ENCODE assay signal across 8 cellular contexts in the genomic region with DNA sequence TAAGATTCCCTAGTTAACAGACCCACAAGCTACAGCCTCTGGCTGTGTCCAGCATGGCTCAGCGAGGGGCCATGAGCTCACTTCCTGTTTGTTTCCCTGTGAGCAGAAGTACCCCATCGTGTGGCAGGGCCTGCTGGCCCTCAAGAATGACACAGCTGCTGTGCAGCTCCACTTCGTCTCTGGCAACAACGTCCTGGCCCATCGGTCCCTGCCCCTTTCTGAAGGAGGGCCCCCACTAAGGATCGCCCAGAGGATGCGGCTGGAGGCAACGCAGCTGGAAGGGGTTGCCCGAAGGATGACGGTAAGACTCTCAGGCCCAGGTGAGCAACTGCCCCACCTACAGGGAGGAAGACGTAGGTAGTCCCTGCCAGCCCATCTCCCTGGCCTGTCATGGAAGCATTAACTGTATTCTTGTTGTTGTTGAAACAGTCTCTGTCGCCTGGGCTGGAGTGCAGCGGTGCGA. TPM values are rescaled to one million over a fixed set of nuclear protein-coding genes. Genes with fewer than 3 reads are reported as not detected.
A peak's percentile ranks its signal among the peaks of the same experiment; 100 is the strongest.
DNase-seq lines count a peak whose midpoint lies in the region; ATAC-seq and TF ChIP-seq lines count a peak whose summit lies in the region.

No MANE protein-coding gene starts in this region.

- H3K27ac ChIP-seq in DND-41 (ENCODE audit: low read length) (no peak overlapping the region), neural cell (ENCODE audit: low read length) (no peak overlapping the region)

- DNase-seq in DND-41 (no peak), MV-4-11 (lab: John Stamatoyannopoulos, UW) (peak; percentile 17), cardiac fibroblast (ENCODE audit: low read depth in 2 of 2) (peak; percentile 44 to 62), SKM-1 (lab: John Stamatoyannopoulos, UW; ENCODE audit: unreplicated experiment) (no peak), midbrain (lab: John Stamatoyannopoulos, UW) (no peak), BE2C (no peak)
- DNase-seq in effector CD8-positive, alpha-beta T cell (lab: John Stamatoyannopoulos, UW): no peak

- H3K4me1 ChIP-seq in DND-41 (ENCODE audit: insufficient read depth, low read length) (no peaks in the 10 kb centered on the region), BE2C (no peaks in the 10 kb centered on the region)

- H3K9ac ChIP-seq in DND-41 (ENCODE audit: low read depth, low read length) (no peak overlapping the region), neural cell (ENCODE audit: low read length) (no peak overlapping the region)

- H4K20me1 ChIP-seq in DND-41 (ENCODE audit: insufficient read depth, low read length) (peaks cover 76% of the 10 kb centered on the region), neural cell (ENCODE audit: insufficient read depth) (no peaks in the 10 kb centered on the region)

- no peak overlapping the region for H2AFZ ChIP-seq in DND-41 (ENCODE audit: low read depth, low read length)
- H2AFZ ChIP-seq in neural cell (ENCODE audit: low read depth, low read length): no peak overlapping the region

- H3F3A ChIP-seq in neural cell (ENCODE audit: insufficient read depth, low read length, poor library complexity, severe bottlenecking): no peaks in the 10 kb centered on the region

- no peaks in the 10 kb centered on the region for H3K9me2 ChIP-seq in neural cell (ENCODE audit: insufficient read depth, low read length)

- peak; percentile 19 for TF ChIP-seq CTCF in DND-41 (IDR thresholded peaks at IDR 0.05; ENCODE audit: borderline replicate concordance, extremely low read depth, low read length, poor library complexity, severe bottlenecking)
- TF ChIP-seq CTCF in cardiac fibroblast (IDR thresholded peaks at IDR 0.05; ENCODE audit: low read depth, low read length): peak; percentile 24
- TF ChIP-seq CTCF in neural cell (IDR thresholded peaks at IDR 0.05; ENCODE audit: poor library complexity, severe bottlenecking): no peak
- TF ChIP-seq CTCF in BE2C (IDR thresholded peaks at IDR 0.05; ENCODE audit: low read depth, low read length): no peak

- TF ChIP-seq EP300 in neural cell (conservative IDR thresholded peaks at IDR 0.05; ENCODE audit: poor library complexity, severe bottlenecking): no peak

- peaks cover 97% of the 10 kb centered on the region for H3K36me3 ChIP-seq in DND-41 (ENCODE audit: insufficient read depth, low read length)
- H3K36me3 ChIP-seq in neural cell (ENCODE audit: insufficient read depth, low read length): peaks cover 5% of the 10 kb centered on the region
- peaks cover 54% of the 10 kb centered on the region for H3K36me3 ChIP-seq in BE2C

- no peak for TF ChIP-seq RAD21 in neural cell (conservative IDR thresholded peaks at IDR 0.05)

- no peak overlapping the region for H3K4me3 ChIP-seq in DND-41 (ENCODE audit: low read depth in 1 of 2, low read length in 2 of 2)
- H3K4me3 ChIP-seq in cardiac fibroblast (replicated peaks in 1 of 2; ENCODE audit: low read depth in 2 of 2, low read length in 2 of 2): no peak overlapping the region
- no peak overlapping the region for H3K4me3 ChIP-seq in neural cell (ENCODE audit: low read length)
- no peak overlapping the region for H3K4me3 ChIP-seq in BE2C (ENCODE audit: low read depth, low read length)

- H3K4me2 ChIP-seq in DND-41 (ENCODE audit: insufficient read depth, low read length): no peak overlapping the region
- H3K4me2 ChIP-seq in neural cell (ENCODE audit: low read length): no peak overlapping the region

- H3K79me2 ChIP-seq in DND-41 (ENCODE audit: insufficient read depth, low read length) (no peaks in the 10 kb centered on the region), neural cell (replicated peaks; ENCODE audit: insufficient read depth, low read length) (no peaks in the 10 kb centered on the region)

- no peaks in the 10 kb centered on the region for H3K9me3 ChIP-seq in DND-41 (ENCODE audit: insufficient read depth, low read length, severe bottlenecking)
- H3K9me3 ChIP-seq in neural cell (ENCODE audit: low read length): no peaks in the 10 kb centered on the region
- H3K9me3 ChIP-seq in BE2C: no peaks in the 10 kb centered on the region

- no peak for ATAC-seq in DND-41 (ENCODE audit: insufficient read depth, low read depth)

- H3K27me3 ChIP-seq in DND-41 (ENCODE audit: insufficient read depth, low read length, poor library complexity) (no peaks in the 10 kb centered on the region), neural cell (ENCODE audit: insufficient read depth, low read depth, low read length) (no peaks in the 10 kb centered on the region), BE2C (no peaks in the 10 kb centered on the region)

TF ChIP-seq in neural cell, 6 proteins besides CTCF, POLR2A, EP300 and RAD21:
- no peak for TF ChIP-seq SMC3 (conservative IDR thresholded peaks at IDR 0.05; ENCODE audit: poor library complexity)
- peak; percentile 7 for TF ChIP-seq POLR2AphosphoS5 (IDR thresholded peaks at IDR 0.05)
- TF ChIP-seq MXI1 (conservative IDR thresholded peaks at IDR 0.05; ENCODE audit: poor library complexity, severe bottlenecking): no peak

RNA-seq across cellular contexts. Expression of a gene that starts 38.2 kb away (rescaled TPM):
- polyA plus RNA-seq in neural cell: 114 and 137 TPM in 2 replicates
- 65.2 and 72.1 TPM in 2 replicates for polyA minus RNA-seq in neural cell
- 73.4 TPM for polyA plus RNA-seq in BE2C (2012; ENCODE audit: insufficient read depth, insufficient read length, low read depth)

Comparison
In these comparisons a context has a peak if more than half of its experiments do, and no peak if none do; other contexts are left out.
1. DNase-seq: peak in MV-4-11 (single experiment) and cardiac fibroblast (2 of 2); none in DND-41 (single experiment), effector CD8-positive, alpha-beta T cell (single experiment), SKM-1 (single experiment), midbrain (single experiment) and BE2C (single experiment).
2. CTCF ChIP-seq: peak in DND-41 (single experiment) and cardiac fibroblast (single experiment); none in neural cell (single experiment) and BE2C (single experiment).